In the genomic region with DNA sequence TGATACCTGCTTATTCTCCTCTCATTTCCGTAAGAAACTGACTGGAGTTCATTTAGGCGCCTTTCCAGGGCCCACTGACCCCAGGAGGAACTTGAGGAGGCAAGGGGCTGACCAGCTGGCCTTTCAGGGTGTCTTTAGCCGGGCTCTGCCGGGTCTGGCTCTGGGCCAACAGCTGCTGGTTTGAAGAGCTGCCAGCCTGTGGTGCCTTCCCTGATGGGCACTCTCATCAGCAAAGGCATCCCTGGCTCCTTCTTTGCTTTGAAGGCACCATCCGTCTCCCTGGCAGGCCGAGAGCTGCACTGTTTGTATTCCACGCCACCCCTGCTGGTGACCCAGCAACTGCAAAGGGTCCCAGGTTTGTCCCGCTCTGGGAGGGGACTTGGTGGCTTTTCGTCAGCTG, we compare ENCODE assay signal across 14 cellular contexts. TPM values are rescaled to one million over a fixed set of nuclear protein-coding genes. Genes with fewer than 3 reads are reported as not detected.
DNase-seq lines count a peak whose midpoint lies in the region; ATAC-seq and TF ChIP-seq lines count a peak whose summit lies in the region.
"Had no signal": no experiment of that assay in that cellular context is flagged by ENCODE, and none has a peak within 500 bp of the region (broad histone marks: within the 10 kb centered on the region; RNA-seq: fewer than 3 reads in every experiment).

No MANE protein-coding gene starts in this region.

- TF ChIP-seq CTCF in MCF 10A (IDR thresholded peaks at IDR 0.05; ENCODE audit: unreplicated experiment) = no peak
- TF ChIP-seq CTCF in breast epithelium (IDR thresholded peaks at IDR 0.05) = no peak
- no peak for TF ChIP-seq CTCF in left ventricle myocardium inferior (IDR thresholded peaks at IDR 0.05; ENCODE audit: borderline replicate concordance)
- no peak for TF ChIP-seq CTCF in thyroid gland (IDR thresholded peaks at IDR 0.05)
- TF ChIP-seq CTCF in smooth muscle cell (IDR thresholded peaks at IDR 0.05; ENCODE audit: borderline replicate concordance, insufficient read depth, poor library complexity, severe bottlenecking) = no peak
- no peak for TF ChIP-seq CTCF in mesothelial cell of epicardium (IDR thresholded peaks at IDR 0.05; ENCODE audit: unreplicated experiment)

- ATAC-seq in HG03342 (IDR thresholded peaks at IDR 0.05; ENCODE audit: unreplicated experiment) = no peak

- H3K9me3 ChIP-seq in breast epithelium = no peaks in the 10 kb centered on the region
- H3K9me3 ChIP-seq in left ventricle myocardium inferior (replicated peaks) = no peaks in the 10 kb centered on the region
- H3K9me3 ChIP-seq in thyroid gland = no peaks in the 10 kb centered on the region
- no peaks in the 10 kb centered on the region for H3K9me3 ChIP-seq in smooth muscle cell (replicated peaks; ENCODE audit: low read depth)
- H3K9me3 ChIP-seq: ascending aorta, Peyer's patch had no signal

- H3K27me3 ChIP-seq in breast epithelium (no peaks in the 10 kb centered on the region), left ventricle myocardium inferior (ENCODE audit: low read depth) (peaks cover 41% of the 10 kb centered on the region), thyroid gland (no peaks in the 10 kb centered on the region), smooth muscle cell (ENCODE audit: low read depth) (no peaks in the 10 kb centered on the region)
- H3K27me3 ChIP-seq: ascending aorta had no signal

- no peak for TF ChIP-seq POLR2A in breast epithelium (IDR thresholded peaks at IDR 0.05)
- TF ChIP-seq POLR2A in thyroid gland (IDR thresholded peaks at IDR 0.05) = no peak

- intact Hi-C loops in MCF 10A (cut with micrococcal nuclease) (no loop called here), breast epithelium (cut with DNase I; ENCODE audit: low total_unique reads) (no loop called here), left ventricle myocardium inferior (cut with micrococcal nuclease) (no loop called here), thyroid gland (cut with DNase I) (no loop called here)

- H3K4me1 ChIP-seq in breast epithelium = no peaks in the 10 kb centered on the region
- peaks cover 6% of the 10 kb centered on the region for H3K4me1 ChIP-seq in left ventricle myocardium inferior
- no peaks in the 10 kb centered on the region for H3K4me1 ChIP-seq in thyroid gland
- peaks cover 27% of the 10 kb centered on the region for H3K4me1 ChIP-seq in smooth muscle cell (ENCODE audit: low read depth)
- H3K4me1 ChIP-seq: ascending aorta had no signal

- H3K79me2 ChIP-seq in smooth muscle cell (ENCODE audit: low read depth) = no peaks in the 10 kb centered on the region

- H3K4me1 Mint-ChIP-seq in MCF 10A (ENCODE audit: insufficient read depth, unreplicated experiment) (peaks cover 7% of the 10 kb centered on the region), mesothelial cell of epicardium (peaks cover 72% of the 10 kb centered on the region)

- CTCF ChIA-PET in MCF 10A (lab: Yijun Ruan, JAX) = interaction anchor here (0.7 to 1.6 kb wide), 2 partner anchors 9 to 64 kb away, joined by 4 to 5 read pairs; no protein-coding TSS in a partner anchor

- peaks cover 42% of the 10 kb centered on the region for H3K27me3 Mint-ChIP-seq in MCF 10A (ENCODE audit: insufficient read depth, unreplicated experiment)
- no peaks in the 10 kb centered on the region for H3K27me3 Mint-ChIP-seq in mesothelial cell of epicardium (ENCODE audit: low read depth)
- H3K27me3 Mint-ChIP-seq: stimulated activated naive CD8-positive, alpha-beta T cell treated with anti-CD3 and anti-CD28 coated beads, Interleukin-15, Interleukin-2, amounts not matched to agents 100 ng/mL and 50 ng/mL, for 24 hours had no signal

- no peak overlapping the region for H3K9ac ChIP-seq in smooth muscle cell (ENCODE audit: low read depth)

- H4K20me1 ChIP-seq in smooth muscle cell (ENCODE audit: low read depth) = no peaks in the 10 kb centered on the region

- H3K4me3 ChIP-seq in breast epithelium (no peak overlapping the region), left ventricle myocardium inferior (no peak overlapping the region), thyroid gland (replicated peaks in 1 of 3) (no peak overlapping the region), smooth muscle cell (no peak overlapping the region)
- H3K4me3 ChIP-seq: ascending aorta, Peyer's patch had no signal

- H3K27ac Mint-ChIP-seq in MCF 10A (ENCODE audit: low read depth, unreplicated experiment) (no peak overlapping the region), mesothelial cell of epicardium (no peak overlapping the region)
- H3K27ac Mint-ChIP-seq: activated T-cell treated with anti-CD3 and anti-CD28 coated beads, Interleukin-2, amount 50 U/mL, for 24 hours; stimulated activated naive CD8-positive, alpha-beta T cell treated with anti-CD3 and anti-CD28 coated beads, Interleukin-15, Interleukin-2, amounts not matched to agents 100 ng/mL and 50 ng/mL, for 24 hours had no signal

- peak; percentile 30 for DNase-seq in MCF 10A (ENCODE audit: unreplicated experiment)
- no peak for DNase-seq in breast epithelium (ENCODE audit: low spot score in 2 of 2)
- DNase-seq in NCI-H2171 treated with DMSO at 0.1 percent for 48 hours (lab: John Stamatoyannopoulos, UW) = peak; percentile 42
- peak; percentile 43 for DNase-seq in left ventricle myocardium inferior
- peak; percentile 58 to 59 for DNase-seq in thyroid gland
- DNase-seq in smooth muscle cell (lab: John Stamatoyannopoulos, UW; ENCODE audit: unreplicated experiment) = no peak
- DNase-seq in mesothelial cell of epicardium (ENCODE audit: low spot score in 2 of 2, unreplicated experiment in 2 of 2) = no peak
- DNase-seq: activated T-cell treated with anti-CD3 and anti-CD28 coated beads, Interleukin-2, amount 50 U/mL, for 24 hours; stimulated activated CD4-positive, alpha-beta T cell treated with anti-CD3 and anti-CD28 coated beads, Interleukin-2, amount 100 ng/mL, for 24 hours had no signal

- no peaks in the 10 kb centered on the region for H3K36me3 Mint-ChIP-seq in MCF 10A (ENCODE audit: insufficient read depth, unreplicated experiment)
- no peaks in the 10 kb centered on the region for H3K36me3 Mint-ChIP-seq in mesothelial cell of epicardium

- POLR2A ChIA-PET in MCF 10A (lab: Yijun Ruan, JAX) = no interaction called here

- H3K27ac ChIP-seq in breast epithelium (no peak overlapping the region), left ventricle myocardium inferior (replicated peaks) (no peak overlapping the region), thyroid gland (no peak overlapping the region), smooth muscle cell (ENCODE audit: low read depth) (no peak overlapping the region)
- H3K27ac ChIP-seq: ascending aorta, Peyer's patch had no signal

- 70 to 74% methylated on average over 7 to 8 of the region's 9 CpGs for WGBS in thyroid gland, 2 donors
- WGBS in smooth muscle cell (ENCODE audit: low lambda C conversion rate) = 90% methylated on average over 9 of the region's 9 CpGs

- no peak overlapping the region for H3K4me3 Mint-ChIP-seq in MCF 10A (ENCODE audit: unreplicated experiment)
- no peak overlapping the region for H3K4me3 Mint-ChIP-seq in mesothelial cell of epicardium
- H3K4me3 Mint-ChIP-seq: activated T-cell treated with anti-CD3 and anti-CD28 coated beads, Interleukin-2, amount 50 U/mL, for 24 hours; neural crest cell; stimulated activated naive CD8-positive, alpha-beta T cell treated with anti-CD3 and anti-CD28 coated beads, Interleukin-15, Interleukin-2, amounts not matched to agents 100 ng/mL and 50 ng/mL, for 24 hours had no signal

- no peaks in the 10 kb centered on the region for H3K36me3 ChIP-seq in breast epithelium
- no peaks in the 10 kb centered on the region for H3K36me3 ChIP-seq in left ventricle myocardium inferior
- no peaks in the 10 kb centered on the region for H3K36me3 ChIP-seq in thyroid gland
- no peaks in the 10 kb centered on the region for H3K36me3 ChIP-seq in smooth muscle cell (ENCODE audit: low read depth)
- H3K36me3 ChIP-seq: ascending aorta, Peyer's patch had no signal

- H2AFZ ChIP-seq in smooth muscle cell (ENCODE audit: low read depth) = no peak overlapping the region

- BruUV-seq in MCF 10A (replicated peaks; lab: Mats Ljungman, UMichigan) = no TSS peak

- H3F3A ChIP-seq in smooth muscle cell (ENCODE audit: low read depth) = no peaks in the 10 kb centered on the region

- no peak overlapping the region for H3K4me2 ChIP-seq in smooth muscle cell

- H3K9me3 Mint-ChIP-seq in MCF 10A (ENCODE audit: unreplicated experiment) = no peaks in the 10 kb centered on the region
- no peaks in the 10 kb centered on the region for H3K9me3 Mint-ChIP-seq in mesothelial cell of epicardium
- H3K9me3 Mint-ChIP-seq: activated T-cell treated with anti-CD3 and anti-CD28 coated beads, Interleukin-2, amount 50 U/mL, for 24 hours; neural crest cell had no signal

RNA-seq across cellular contexts. Expression of a gene that starts 42.0 kb away (rescaled TPM):
- total RNA-seq in MCF 10A (2022) (not detected in 2 replicates), breast epithelium (under 1 TPM; 0.64 to 0.98 (median 0.73) TPM), left ventricle myocardium inferior (0.69 TPM), thyroid gland (1 to 10 TPM in 2 of 4 donors, under 1 TPM in 2; 0.27 to 1.3 (median 1.0) TPM), smooth muscle cell (0.72 and 1.2 TPM in 2 replicates), mesothelial cell of epicardium (7.4 to 8.8 TPM (median 8.5 TPM) in 3 replicates)
- 1.9 and 2.4 TPM in 2 replicates for polyA plus RNA-seq in smooth muscle cell

Comparison
In these comparisons a context has a peak if more than half of its experiments do, and no peak if none do; other contexts are left out.
1. DNase-seq: peak in MCF 10A (single experiment), NCI-H2171 treated with DMSO at 0.1 percent for 48 hours (single experiment), left ventricle myocardium inferior (single experiment) and thyroid gland (2 of 2); none in breast epithelium (0 of 2), smooth muscle cell (single experiment) and mesothelial cell of epicardium (0 of 2).